8 cellular contexts compared by ENCODE assay signal in genomic region chr14:64636208-64636979, GRCh38.
A peak's percentile ranks its signal among the peaks of the same experiment; 100 is the strongest.
DNase-seq lines count a peak whose midpoint lies in the region; ATAC-seq lines count a peak whose summit lies in the region.

No MANE protein-coding gene starts in this region.

- no peaks in the 10 kb centered on the region for H3K36me3 ChIP-seq in CD4-positive, CD25-positive, alpha-beta regulatory T cell (ENCODE audit: control insufficient read depth, insufficient read depth, low read length)

- H3K4me1 Mint-ChIP-seq in CD4-positive, CD25-positive, alpha-beta regulatory T cell: peaks cover 0 to 4% (median 3%) of the 10 kb centered on the region in 4 donors

- H3K27ac ChIP-seq in CD4-positive, CD25-positive, alpha-beta regulatory T cell (ENCODE audit: insufficient read depth, low read length, poor library complexity, severe bottlenecking): no peak overlapping the region

- H3K4me1 ChIP-seq in CD4-positive, CD25-positive, alpha-beta regulatory T cell (ENCODE audit: control insufficient read depth, insufficient read depth, low read length, poor library complexity, severe bottlenecking): no peaks in the 10 kb centered on the region

- ATAC-seq in CD4-positive, CD25-positive, alpha-beta regulatory T cell (ENCODE audit: low read depth in 2 of 2): peak; percentile 81
- ATAC-seq in GM21515 (IDR thresholded peaks at IDR 0.05; ENCODE audit: unreplicated experiment): peak; percentile 63
- peak; percentile 93 for ATAC-seq in left ventricle myocardium superior
- no peak for ATAC-seq in HG03469 (IDR thresholded peaks at IDR 0.05; ENCODE audit: unreplicated experiment)

- intact Hi-C loops in left ventricle myocardium superior (cut with micrococcal nuclease): loop anchor here (10.0 kb wide), 2 partner anchors 92 to 292 kb away; partner anchors contain the start of genes HSPA2 and PPP1R36

- peaks cover 2% of the 10 kb centered on the region for H3K27me3 ChIP-seq in CD4-positive, CD25-positive, alpha-beta regulatory T cell (ENCODE audit: control insufficient read depth, insufficient read depth, low read length)

- H3K27me3 Mint-ChIP-seq in CD4-positive, CD25-positive, alpha-beta regulatory T cell: peaks cover 15% of the 10 kb centered on the region

- H3K27ac Mint-ChIP-seq in CD4-positive, CD25-positive, alpha-beta regulatory T cell: no peak overlapping the region

- H3K4me3 ChIP-seq in CD4-positive, CD25-positive, alpha-beta regulatory T cell (ENCODE audit: low read depth, low read length): no peak overlapping the region

- H3K36me3 Mint-ChIP-seq in CD4-positive, CD25-positive, alpha-beta regulatory T cell: no peaks in the 10 kb centered on the region

- DNase-seq in CD4-positive, CD25-positive, alpha-beta regulatory T cell: peak; percentile 47 to 66 (median 65)
- peak; percentile 72 for DNase-seq in NCI-H1436 (lab: John Stamatoyannopoulos, UW)
- peak; percentile 29 to 59 (median 52) for DNase-seq in T-helper 2 cell
- peak; percentile 25 for DNase-seq in amniotic stem cell (lab: John Stamatoyannopoulos, UW)
- DNase-seq in left ventricle myocardium superior: peak; percentile 71
- peak; percentile 87 for DNase-seq in retina

- no peaks in the 10 kb centered on the region for H3K9me3 ChIP-seq in CD4-positive, CD25-positive, alpha-beta regulatory T cell (ENCODE audit: control insufficient read depth in 2 of 2, low read length in 2 of 2)

- H3K9me3 Mint-ChIP-seq in CD4-positive, CD25-positive, alpha-beta regulatory T cell: no peaks in the 10 kb centered on the region

- no peak overlapping the region for H3K4me3 Mint-ChIP-seq in CD4-positive, CD25-positive, alpha-beta regulatory T cell

Comparison
In these comparisons a context has a peak if more than half of its experiments do, and no peak if none do; other contexts are left out.
1. DNase-seq: peak in every context shown above with its lines; median percentile 87 in retina; 72 in NCI-H1436; 71 in left ventricle myocardium superior; 65 in CD4-positive, CD25-positive, alpha-beta regulatory T cell; 52 in T-helper 2 cell; 25 in amniotic stem cell.